8 cellular contexts compared by ENCODE assay signal in genomic region chr7:43583424-43584199, GRCh38. TPM values are rescaled to one million over a fixed set of nuclear protein-coding genes. Genes with fewer than 3 reads are reported as not detected.
DNase-seq lines count a peak whose midpoint lies in the region; ATAC-seq lines count a peak whose summit lies in the region.

No MANE protein-coding gene starts in this region.

- H3K4me2 ChIP-seq in skeletal muscle satellite cell (ENCODE audit: low read length) = peak overlapping the region; percentile 86

- peak overlapping the region; percentile 57 for H3K4me3 ChIP-seq in iPS-15b (ENCODE audit: low read depth, low read length)
- H3K4me3 ChIP-seq in skeletal muscle satellite cell (ENCODE audit: low read length) = peak overlapping the region; percentile 91

- H3K9ac ChIP-seq in iPS-15b (ENCODE audit: low read depth, low read length) (peak overlapping the region; percentile 47), skeletal muscle satellite cell (ENCODE audit: low read depth, low read length) (peak overlapping the region; percentile 96)

- peak; percentile 15 for ATAC-seq in GM21786 (IDR thresholded peaks at IDR 0.05; ENCODE audit: unreplicated experiment)

- H3K9me3 ChIP-seq in KOPT-K1 (ENCODE audit: insufficient read depth, low read length, poor library complexity, severe bottlenecking) (no peaks in the 10 kb centered on the region), iPS-15b (ENCODE audit: control insufficient read depth, insufficient read depth, low read length) (no peaks in the 10 kb centered on the region), skeletal muscle satellite cell (replicated peaks; ENCODE audit: low read length) (no peaks in the 10 kb centered on the region)

- peak overlapping the region; percentile 93 for H3K27ac ChIP-seq in KOPT-K1 (ENCODE audit: low read depth, low read length, poor library complexity, severe bottlenecking)

- H3K27me3 ChIP-seq in iPS-15b (ENCODE audit: control insufficient read depth, insufficient read depth, low read length) = peaks cover 6% of the 10 kb centered on the region
- peaks cover 14% of the 10 kb centered on the region for H3K27me3 ChIP-seq in skeletal muscle satellite cell (ENCODE audit: control insufficient read depth, insufficient read depth, low read length)

- H3K36me3 ChIP-seq in KOPT-K1 (ENCODE audit: insufficient read depth, low read length) (peaks cover 7% of the 10 kb centered on the region; the same call in 1 of the 2 replicates), iPS-15b (ENCODE audit: control insufficient read depth, insufficient read depth, low read length) (no peaks in the 10 kb centered on the region), skeletal muscle satellite cell (ENCODE audit: insufficient read depth, low read length) (no peaks in the 10 kb centered on the region)

- H3K4me1 ChIP-seq in iPS-15b (ENCODE audit: control insufficient read depth, insufficient read depth, low read length) (peaks cover 8% of the 10 kb centered on the region), skeletal muscle satellite cell (ENCODE audit: control insufficient read depth, insufficient read depth, low read length) (peaks cover 11% of the 10 kb centered on the region)

- DNase-seq in ELF-1 (ENCODE audit: low read depth, low spot score) (peak; percentile 62), T-helper 2 cell (peak; percentile 47 to 91 (median 63)), astrocyte of the hippocampus (ENCODE audit: low read depth, low spot score) (peak; percentile 81), COLO829 (ENCODE audit: low spot score) (no peak)

RNA-seq across cellular contexts. Expression of gene STK17A, which starts 0.7 kb away (rescaled TPM):
- 62.1 and 84.5 TPM in 2 replicates for total RNA-seq in skeletal muscle satellite cell (2012; rRNA removed)
